In the genomic region with DNA sequence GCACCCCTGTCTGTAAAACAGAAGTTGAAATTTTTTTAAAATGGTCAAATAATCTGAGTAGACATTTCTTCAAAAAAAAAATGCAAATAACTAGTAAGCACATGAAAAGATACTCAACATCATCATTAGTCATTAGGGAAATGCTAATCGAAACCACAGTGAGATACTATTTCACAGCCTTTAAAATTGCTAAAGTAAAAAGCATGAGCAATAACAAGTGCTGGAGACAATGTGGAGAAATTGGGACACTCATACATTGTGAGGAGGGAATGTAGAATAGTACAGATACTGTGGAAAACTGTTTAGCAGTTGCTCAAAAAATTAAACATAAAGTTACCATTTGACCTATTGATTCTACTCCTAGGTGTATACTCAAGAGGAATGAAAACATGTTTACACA, we compare ENCODE assay signal across 29 cellular contexts.
"Had no signal": no experiment of that assay in that cellular context is flagged by ENCODE, and none has a peak within 500 bp of the region (broad histone marks: within the 10 kb centered on the region; RNA-seq: fewer than 3 reads in every experiment).

No MANE protein-coding gene starts in this region.

- ATAC-seq: activated CD4-positive, alpha-beta T cell treated with anti-CD3 and anti-CD28 coated beads for 36 hours; activated CD8-positive, alpha-beta memory T cell treated with anti-CD3 and anti-CD28 coated beads, Interleukin-2, amount 10 ng/mL, durations not matched to agents 7 days and 5 days; activated CD8-positive, alpha-beta T cell treated with anti-CD3 and anti-CD28 coated beads, Interleukin-2, amount 10 ng/mL, durations not matched to agents 7 days and 5 days; activated naive CD8-positive, alpha-beta T cell treated with anti-CD3 and anti-CD28 coated beads, Interleukin-2, amount 50 U/mL, for 24 hours; gastroesophageal sphincter; heart right ventricle had no signal

- H3K9me3 ChIP-seq: adrenal gland had no signal

- H3K27me3 ChIP-seq: breast epithelium, dorsolateral prefrontal cortex, esophagus muscularis mucosa, gastroesophageal sphincter, heart right ventricle had no signal

- DNase-seq: activated CD4-positive, alpha-beta memory T cell treated with anti-CD3 and anti-CD28 coated beads for 36 hours; activated CD4-positive, alpha-beta T cell treated with anti-CD3 and anti-CD28 coated beads for 36 hours; activated CD4-positive, alpha-beta T cell treated with anti-CD3 and anti-CD28 coated beads, Interleukin-2, amount 10 ng/mL, durations not matched to agents 24 days and 14 days; activated CD4-positive, CD25-positive, alpha-beta regulatory T cell; activated CD4-positive, CD25-positive, alpha-beta regulatory T cell treated with anti-CD3 and anti-CD28 coated beads, Interleukin-2, amount 50 U/mL, for 72 hours; activated CD8-positive, alpha-beta memory T cell treated with anti-CD3 and anti-CD28 coated beads, Interleukin-2, amount 10 ng/mL, durations not matched to agents 7 days and 5 days; activated CD8-positive, alpha-beta memory T cell treated with anti-CD3 and anti-CD28 coated beads, Interleukin-2, amount 50 U/mL, for 4 hours; activated CD8-positive, alpha-beta T cell treated with anti-CD3 and anti-CD28 coated beads, Interleukin-2, amount 10 ng/mL, durations not matched to agents 7 days and 5 days; activated effector memory CD4-positive, alpha-beta T cell treated with anti-CD3 and anti-CD28 coated beads, Interleukin-2, amount 50 U/mL, for 16 hours; activated naive CD4-positive, alpha-beta T cell treated with anti-CD3 and anti-CD28 coated beads for 36 hours; activated naive CD8-positive, alpha-beta T cell treated with anti-CD3 and anti-CD28 coated beads for 36 hours; activated naive CD8-positive, alpha-beta T cell treated with anti-CD3 and anti-CD28 coated beads, Interleukin-2, amount 50 U/mL, for 24 hours; activated T-cell treated with anti-CD3 and anti-CD28 coated beads, Interleukin-2, amount 50 U/mL, for 1 hour; activated T-cell treated with anti-CD3 and anti-CD28 coated beads, Interleukin-2, amount 50 U/mL, for 48 hours; adrenal gland; amygdala; aorta; dorsolateral prefrontal cortex; effector memory CD4-positive, alpha-beta T cell; endodermal cell; erythroblast; foreskin melanocyte; heart right ventricle; T-helper 2 cell had no signal

- H3K4me3 ChIP-seq: adrenal gland, breast epithelium, coronary artery, dorsolateral prefrontal cortex, esophagus muscularis mucosa, gastroesophageal sphincter, heart right ventricle, hepatocyte had no signal

- H3K27ac ChIP-seq: adrenal gland, breast epithelium, coronary artery, dorsolateral prefrontal cortex, esophagus muscularis mucosa, gastroesophageal sphincter, heart right ventricle, hepatocyte had no signal

- H3K4me1 ChIP-seq: adrenal gland, breast epithelium, esophagus muscularis mucosa, gastroesophageal sphincter, heart right ventricle had no signal

- H3K36me3 ChIP-seq: adrenal gland, breast epithelium, esophagus muscularis mucosa, gastroesophageal sphincter, heart right ventricle had no signal
